Comparison of ENCODE assay signal across 9 cellular contexts in genomic region chr7:95772771-95773581, GRCh38. TPM values are rescaled to one million over a fixed set of nuclear protein-coding genes. Genes with fewer than 3 reads are reported as not detected.
DNase-seq lines count a peak whose midpoint lies in the region; ATAC-seq, FAIRE-seq and TF ChIP-seq lines count a peak whose summit lies in the region.
"Had no signal": no experiment of that assay in that cellular context is flagged by ENCODE, and none has a peak within 500 bp of the region (broad histone marks: within the 10 kb centered on the region; RNA-seq: fewer than 3 reads in every experiment).

No MANE protein-coding gene starts in this region.

- H2AFZ ChIP-seq in K562 (ENCODE audit: low read depth, low read length), result peak overlapping the region; percentile 69

- H3K27me3 ChIP-seq in K562 (ENCODE audit: control insufficient read depth in 2 of 2, insufficient read depth in 2 of 2, low read length in 2 of 2), result peaks cover 13 to 23% of the 10 kb centered on the region in 2 experiments
- peaks cover 0 to 5% of the 10 kb centered on the region in 2 donors for H3K27me3 ChIP-seq in small intestine (ENCODE audit: control insufficient read depth in 2 of 2, insufficient read depth in 2 of 2, low read length in 2 of 2)

- intact Hi-C loops in K562 (cut with micrococcal nuclease), result no loop called here

- peak; percentile 36 for DNase-seq in COLO668 (lab: John Stamatoyannopoulos, UW; ENCODE audit: unreplicated experiment)
- DNase-seq in HT1080 (ENCODE audit: low read depth), result peak; percentile 5
- no peak for DNase-seq in K562 (ENCODE audit: extremely low read depth in 1 of 4, low spot score in 3 of 4)
- no peak for DNase-seq in immature natural killer cell
- DNase-seq in small intestine, result no peak
- DNase-seq in kidney glomerular epithelial cell (lab: John Stamatoyannopoulos, UW), result no peak
- DNase-seq in middle frontal gyrus (ENCODE audit: extremely low spot score, low spot score), result no peak

- peaks cover 6 to 12% (median 11%) of the 10 kb centered on the region in 3 donors for H3K27me3 Mint-ChIP-seq in immature natural killer cell (ENCODE audit: low read depth in 3 of 3)

- H3K36me3 Mint-ChIP-seq in immature natural killer cell, result no peaks in the 10 kb centered on the region

- in situ Hi-C loops in K562 (cut with MboI), result no loop called here

- H3K4me1 ChIP-seq in K562 (replicated peaks in 1 of 2; ENCODE audit: control insufficient read depth in 2 of 2, insufficient read depth in 2 of 2, low read length in 2 of 2) (peaks cover 0 to 11% of the 10 kb centered on the region in 2 experiments; a peak in 3 of 5 replicates), small intestine (ENCODE audit: control insufficient read depth in 2 of 2, insufficient read depth in 1 of 2, low read depth in 1 of 2, low read length in 1 of 2) (peaks cover 2 to 3% of the 10 kb centered on the region in 2 donors)

- FAIRE-seq in K562 (lab: Jason Lieb, UNC) (no peak), small intestine (lab: Jason Lieb, UNC) (no peak)
- FAIRE-seq: frontal cortex had no signal

- TF ChIP-seq RAD21 in K562 (CRISPR knock-in tag; conservative IDR thresholded peaks at IDR 0.05 in 1 of 2, IDR thresholded peaks at IDR 0.05 in 1 of 2), result no peak

- H3K27ac ChIP-seq in K562 (ENCODE audit: extremely low read depth, low read depth, low read length) (no peak overlapping the region), small intestine (ENCODE audit: low read depth in 1 of 2, low read length in 1 of 2) (no peak overlapping the region)

- H3K4me3 ChIP-seq in K562 (peak overlapping the region; percentile 42), small intestine (ENCODE audit: low read depth in 1 of 2, low read length in 2 of 2) (peak overlapping the region; percentile 20 to 58)

- H3K9ac ChIP-seq in K562 (ENCODE audit: insufficient read depth in 1 of 2, low read depth in 2 of 2, low read length in 2 of 2), result peak overlapping the region in 1 of 2 experiments; percentile 81; a peak in 3 of 4 replicates

- H3K36me3 ChIP-seq in K562 (ENCODE audit: control insufficient read depth, insufficient read depth, low read length) (no peaks in the 10 kb centered on the region), small intestine (ENCODE audit: control insufficient read depth in 2 of 2, insufficient read depth in 2 of 2, low read length in 2 of 2) (no peaks in the 10 kb centered on the region)

- no peak for TF ChIP-seq POLR2A in K562 (conservative IDR thresholded peaks at IDR 0.05)

- CTCF ChIA-PET in K562 (lab: Yijun Ruan, JAX; ENCODE audit: low intra/inter-chr PET ratio), result no interaction called here

- H3K4me2 ChIP-seq in K562 (ENCODE audit: insufficient read depth, low read length), result peak overlapping the region; percentile 73

- H3K4me1 Mint-ChIP-seq in immature natural killer cell, result peaks cover 6 to 12% of the 10 kb centered on the region in 2 donors

- peaks cover 0 to 3% (median 0%) of the 10 kb centered on the region in 6 donors for H3K9me3 Mint-ChIP-seq in immature natural killer cell

- TF ChIP-seq CTCF in K562 (IDR thresholded peaks at IDR 0.05 in 2 of 3, conservative IDR thresholded peaks at IDR 0.05 in 1 of 3; ENCODE audit: insufficient read depth in 2 of 3, low read depth in 1 of 3, low read length in 3 of 3), result no peak

- H3K9me1 ChIP-seq in K562 (ENCODE audit: control insufficient read depth, insufficient read depth, low read length), result no peaks in the 10 kb centered on the region

- no peaks in the 10 kb centered on the region for H3K79me2 ChIP-seq in K562 (ENCODE audit: control insufficient read depth, insufficient read depth, low read length)

- H3K4me3 Mint-ChIP-seq in immature natural killer cell, result peak overlapping the region in 4 of 5 donors; percentile 21 to 44 (median 33)

- H3K27ac Mint-ChIP-seq in immature natural killer cell, result no peak overlapping the region

- WGBS in K562 (ENCODE audit: insufficient coverage, low coverage, missing lambda C conversion rate), result 25% methylated on average over 29 of the region's 45 CpGs
- 10 to 11% (median 11%) methylated on average over 44 to 45 of the region's 45 CpGs for WGBS in small intestine, 3 donors

- no peaks in the 10 kb centered on the region for H4K20me1 ChIP-seq in K562 (replicated peaks; ENCODE audit: control insufficient read depth, insufficient read depth, low read length)

- BruUV-seq in K562 (replicated peaks; lab: Mats Ljungman, UMichigan), result no TSS peak

- POLR2A ChIA-PET in K562 (lab: Yijun Ruan, JAX), result interaction anchor here (1.3 to 1.7 kb wide), 2 partner anchors 12 to 16 kb away, joined by 3 to 5 read pairs; no protein-coding TSS in a partner anchor

- H3K9me3 ChIP-seq in K562 (replicated peaks; ENCODE audit: control insufficient read depth, insufficient read depth, low read depth, low read length), result no peaks in the 10 kb centered on the region
- H3K9me3 ChIP-seq in small intestine (ENCODE audit: control insufficient read depth, low read depth), result no peaks in the 10 kb centered on the region

- TF ChIP-seq EP300 in K562 (IDR thresholded peaks at IDR 0.05; ENCODE audit: low read length), result no peak

- ATAC-seq in K562, result peak; percentile 12
- no peak for ATAC-seq in GM19397 (IDR thresholded peaks at IDR 0.05; ENCODE audit: unreplicated experiment)

TF ChIP-seq in K562, 482 proteins besides CTCF, POLR2A, EP300 and RAD21 (continues in another document):
- TF ChIP-seq ZNF589 (CRISPR knock-in tag; IDR thresholded peaks at IDR 0.05; ENCODE audit: low read depth) (no peak), CHD2 (IDR thresholded peaks at IDR 0.05; ENCODE audit: low read depth, low read length) (no peak), NRF1 (conservative IDR thresholded peaks at IDR 0.05 in 1 of 2, IDR thresholded peaks at IDR 0.05 in 1 of 2) (0 out of 4 replicates have a peak, but pooled peaks of 1 of the 2 experiments have one; percentile 5), TSHZ1 (CRISPR knock-in tag; IDR thresholded peaks at IDR 0.05) (no peak)

RNA-seq across cellular contexts. Expression of gene DYNC1I1, which starts 0.6 kb away (rescaled TPM):
- 2.4 and 2.7 TPM in 2 replicates for total RNA-seq in HT1080 (2014; rRNA removed; shearing (Covaris generic))
- 3.5 and 4.2 TPM in 2 replicates for polyA plus RNA-seq in HT1080 (2015; cell fraction: cytosol; rRNA removed)
- polyA plus RNA-seq in HT1080 (2015; cell fraction: nucleus; rRNA removed), result 3.6 and 5.0 TPM in 2 replicates
- total RNA-seq in K562 (2011; cell fraction: chromatin; rRNA removed; ENCODE audit: low replicate concordance), result 1.0 and 3.7 TPM in 2 replicates
- 0.33 and 0.53 TPM in 2 replicates for total RNA-seq in K562 (2011; cell fraction: nucleolus; rRNA removed)
- total RNA-seq in K562 (2011; cell fraction: nucleoplasm; rRNA removed), result 1.2 and 1.5 TPM in 2 replicates
- total RNA-seq in K562 (2014; rRNA removed), result 0.08 and 1.5 TPM in 2 replicates
- total RNA-seq in K562 (2014; rRNA removed; fragmentation: Illumina TruSeq; extraction: Trizol), result 0.33 and 0.64 TPM in 2 replicates
- 0.41 and 1.2 TPM in 2 replicates for total RNA-seq in K562 (2015; rRNA removed; fragmentation: Illumina TruSeq; extraction: Trizol)
- 0.22 and 0.54 TPM in 2 replicates for total RNA-seq in K562 (2021)
- polyA plus RNA-seq in K562 (2011; rRNA removed), result 0.07 and 0.64 TPM in 2 replicates
- polyA plus RNA-seq in K562 (2011; cell fraction: cytosol; rRNA removed), result 0.03 and 0.24 TPM in 2 replicates
- polyA plus RNA-seq in K562 (2011; cell fraction: nucleus; rRNA removed), result 0.10 and 0.18 TPM in 2 replicates
- polyA plus RNA-seq in K562 (2012), result 0.56 and 1.6 TPM in 2 replicates
- polyA plus RNA-seq in K562 (2014; fragmentation: Illumina TruSeq; extraction: Trizol), result 0.40 and 0.70 TPM in 2 replicates
- polyA plus RNA-seq in K562 (2014; fragmentation: Nextera tagmentation; extraction: Ambion mirVana), result under 1 TPM; 0.24 to 0.28 TPM
- 0.16 and 0.44 TPM in 2 replicates for polyA plus RNA-seq in K562 (2014; rRNA removed)
- 0.33 and 0.60 TPM in 2 replicates for polyA minus RNA-seq in K562 (2011; rRNA and poly(A)+ RNA removed)
- polyA minus RNA-seq in K562 (2011; cell fraction: cytosol; rRNA and poly(A)+ RNA removed), result not detected in 2 replicates
- 0.44 and 0.81 TPM in 2 replicates for polyA minus RNA-seq in K562 (2011; cell fraction: nucleus; rRNA and poly(A)+ RNA removed)
- polyA plus RNA-seq in immature natural killer cell, result not detected
- polyA plus RNA-seq in small intestine, result 1 to 10 TPM in 1 of 3 donors, under 1 TPM in 1, not detected in 1; 0.27 to 2.4 TPM

Comparison
In these comparisons a context has a peak if more than half of its experiments do, and no peak if none do; other contexts are left out.
1. DNase-seq: peak in COLO668 (single experiment) and HT1080 (single experiment); none in K562 (0 of 4), immature natural killer cell (0 of 3), small intestine (single experiment), kidney glomerular epithelial cell (single experiment) and middle frontal gyrus (single experiment).